In the genomic region with DNA sequence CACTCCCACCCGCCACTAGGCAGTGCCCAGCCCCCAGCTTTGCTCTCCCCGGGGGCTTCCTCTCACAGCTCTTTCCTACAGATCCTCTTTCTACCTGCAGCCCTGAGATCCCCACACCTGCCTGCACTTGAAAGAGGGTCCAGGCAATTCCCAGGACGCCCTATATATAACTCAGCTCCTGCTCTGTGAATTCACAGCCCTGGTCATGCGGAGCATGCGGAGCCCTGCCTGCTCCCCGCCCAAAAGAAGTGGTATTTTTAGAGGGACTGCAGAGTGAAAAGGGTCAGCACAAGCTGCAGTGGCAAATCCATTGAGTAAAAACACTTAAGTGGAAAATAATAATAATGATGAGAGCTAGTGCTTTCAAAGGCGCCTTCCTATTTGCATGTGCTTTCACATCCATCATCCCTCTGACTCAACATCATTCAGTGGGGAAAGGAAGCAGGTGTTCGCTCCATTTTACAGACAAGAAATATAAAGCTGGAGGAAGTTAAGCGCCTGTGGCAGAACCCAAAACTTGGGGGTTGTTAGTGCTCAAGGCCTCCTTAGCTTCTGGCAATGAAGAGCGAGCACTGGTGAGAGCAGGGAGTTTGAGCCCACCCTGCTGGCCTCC, we compare ENCODE assay signal across 18 cellular contexts.
DNase-seq lines count a peak whose midpoint lies in the region; ATAC-seq and TF ChIP-seq lines count a peak whose summit lies in the region.
"Had no signal": no experiment of that assay in that cellular context is flagged by ENCODE, and none has a peak within 500 bp of the region (broad histone marks: within the 10 kb centered on the region; RNA-seq: fewer than 3 reads in every experiment).

No MANE protein-coding gene starts in this region.

- POLR2A ChIA-PET in GM10248 (lab: Yijun Ruan, JAX): no interaction called here

- ATAC-seq in stimulated activated naive CD8-positive, alpha-beta T cell treated with anti-CD3 and anti-CD28 coated beads, Interleukin-15, Interleukin-2, amounts not matched to agents 100 U/mL and 50 U/mL, for 24 hours: peak; percentile 32
- no peak for ATAC-seq in stimulated activated naive CD8-positive, alpha-beta T cell treated with anti-CD3 and anti-CD28 coated beads, Interleukin-15, amount 100 ng/mL, for 72 hours
- no peak for ATAC-seq in SK-N-SH treated with all-trans-retinoic acid at 6 μM for 48 hours
- ATAC-seq: esophagus mucosa, right lobe of liver had no signal

- H3K4me3 Mint-ChIP-seq in stimulated activated naive CD8-positive, alpha-beta T cell treated with anti-CD3 and anti-CD28 coated beads, Interleukin-15, amount 100 ng/mL, for 72 hours: peak overlapping the region in 1 of 2 donors; percentile 31
- H3K4me3 Mint-ChIP-seq in activated T-helper 1 cell treated with anti-CD3 and anti-CD28 coated beads, Interleukin-12 subunit alpha, Interleukin-12 subunit beta, Interleukin-2, Interleukin-4 antibody, amounts not matched to agents 30 ng/mL and 10 ng/mL and 1 ng/mL, durations not matched to agents 14 hours and 24 hours and 36 hours: no peak overlapping the region
- H3K4me3 Mint-ChIP-seq: brain had no signal

- DNase-seq in stimulated activated naive CD8-positive, alpha-beta T cell treated with anti-CD3 and anti-CD28 coated beads, Interleukin-15, Interleukin-2, amounts not matched to agents 100 U/mL and 50 U/mL, for 24 hours: no peak
- DNase-seq in stimulated activated naive CD8-positive, alpha-beta T cell treated with anti-CD3 and anti-CD28 coated beads, Interleukin-15, amount 100 ng/mL, for 72 hours: no peak
- DNase-seq in NCI-H128 (lab: John Stamatoyannopoulos, UW; ENCODE audit: unreplicated experiment): peak; percentile 37
- no peak for DNase-seq in activated T-helper 1 cell treated with anti-CD3 and anti-CD28 coated beads, Interleukin-12 subunit alpha, Interleukin-12 subunit beta, Interleukin-2, Interleukin-4 antibody, amounts not matched to agents 30 ng/mL and 10 ng/mL and 1 ng/mL, durations not matched to agents 14 hours and 24 hours and 36 hours (ENCODE audit: low spot score)
- DNase-seq in HPDE6-E6E7 (ENCODE audit: extremely low spot score): no peak
- no peak for DNase-seq in GM10248 (ENCODE audit: extremely low spot score)
- DNase-seq in activated CD4-positive, CD25-positive, alpha-beta regulatory T cell treated with anti-CD3 and anti-CD28 coated beads, Interleukin-2, amount 50 U/mL, for 72 hours: no peak
- DNase-seq: activated CD8-positive, alpha-beta memory T cell treated with anti-CD3 and anti-CD28 coated beads for 24 hours; activated gamma-delta T cell; mesendoderm; NCI-H446 treated with DMSO at 0.1 percent for 48 hours; Peyer's patch; right lobe of liver; stimulated activated CD4-positive, alpha-beta T cell treated with anti-CD3 and anti-CD28 coated beads, Interleukin-2, amount 100 ng/mL, for 24 hours; testis had no signal

- H3K27ac Mint-ChIP-seq in stimulated activated naive CD8-positive, alpha-beta T cell treated with anti-CD3 and anti-CD28 coated beads, Interleukin-15, amount 100 ng/mL, for 72 hours: peak overlapping the region in 1 of 2 donors; percentile 60
- H3K27ac Mint-ChIP-seq in activated T-helper 1 cell treated with anti-CD3 and anti-CD28 coated beads, Interleukin-12 subunit alpha, Interleukin-12 subunit beta, Interleukin-2, Interleukin-4 antibody, amounts not matched to agents 30 ng/mL and 10 ng/mL and 1 ng/mL, durations not matched to agents 14 hours and 24 hours and 36 hours: peak overlapping the region; percentile 23
- H3K27ac Mint-ChIP-seq: brain had no signal

- H3K36me3 Mint-ChIP-seq in activated T-helper 1 cell treated with anti-CD3 and anti-CD28 coated beads, Interleukin-12 subunit alpha, Interleukin-12 subunit beta, Interleukin-2, Interleukin-4 antibody, amounts not matched to agents 30 ng/mL and 10 ng/mL and 1 ng/mL, durations not matched to agents 14 hours and 24 hours and 36 hours (ENCODE audit: low read depth): no peaks in the 10 kb centered on the region
- H3K36me3 Mint-ChIP-seq: brain had no signal

- intact Hi-C loops in activated T-helper 1 cell treated with anti-CD3 and anti-CD28 coated beads, Interleukin-12 subunit alpha, Interleukin-12 subunit beta, Interleukin-2, Interleukin-4 antibody, amounts not matched to agents 30 ng/mL and 10 ng/mL and 1 ng/mL, durations not matched to agents 14 hours and 24 hours and 36 hours (cut with micrococcal nuclease): loop anchor here (5.0 kb wide), 1 partner anchor 83 kb away; no protein-coding TSS in a partner anchor

- TF ChIP-seq CTCF in GM10248 (IDR thresholded peaks at IDR 0.05; ENCODE audit: control extremely low read depth, extremely low read depth, low read depth, missing control alignments): no peak

- peaks cover 45% of the 10 kb centered on the region for H3K4me1 Mint-ChIP-seq in stimulated activated naive CD8-positive, alpha-beta T cell treated with anti-CD3 and anti-CD28 coated beads, Interleukin-15, amount 100 ng/mL, for 72 hours
- H3K4me1 Mint-ChIP-seq in activated T-helper 1 cell treated with anti-CD3 and anti-CD28 coated beads, Interleukin-12 subunit alpha, Interleukin-12 subunit beta, Interleukin-2, Interleukin-4 antibody, amounts not matched to agents 30 ng/mL and 10 ng/mL and 1 ng/mL, durations not matched to agents 14 hours and 24 hours and 36 hours (ENCODE audit: low read depth): peaks cover 29% of the 10 kb centered on the region

- CTCF ChIA-PET in GM10248 (lab: Yijun Ruan, JAX): interaction anchor here (1.1 to 1.5 kb wide), 5 partner anchors 12 to 162 kb away, joined by 3 read pairs; no protein-coding TSS in a partner anchor

- H3K27me3 Mint-ChIP-seq in stimulated activated naive CD8-positive, alpha-beta T cell treated with anti-CD3 and anti-CD28 coated beads, Interleukin-15, amount 100 ng/mL, for 72 hours: no peaks in the 10 kb centered on the region
- peaks cover 10% of the 10 kb centered on the region for H3K27me3 Mint-ChIP-seq in activated T-helper 1 cell treated with anti-CD3 and anti-CD28 coated beads, Interleukin-12 subunit alpha, Interleukin-12 subunit beta, Interleukin-2, Interleukin-4 antibody, amounts not matched to agents 30 ng/mL and 10 ng/mL and 1 ng/mL, durations not matched to agents 14 hours and 24 hours and 36 hours (ENCODE audit: insufficient read depth)

- no peaks in the 10 kb centered on the region for H3K9me3 Mint-ChIP-seq in stimulated activated naive CD8-positive, alpha-beta T cell treated with anti-CD3 and anti-CD28 coated beads, Interleukin-15, amount 100 ng/mL, for 72 hours
- no peaks in the 10 kb centered on the region for H3K9me3 Mint-ChIP-seq in activated T-helper 1 cell treated with anti-CD3 and anti-CD28 coated beads, Interleukin-12 subunit alpha, Interleukin-12 subunit beta, Interleukin-2, Interleukin-4 antibody, amounts not matched to agents 30 ng/mL and 10 ng/mL and 1 ng/mL, durations not matched to agents 14 hours and 24 hours and 36 hours

TF ChIP-seq in SK-N-SH treated with all-trans-retinoic acid at 6 μM for 48 hours, 23 proteins besides CTCF, POLR2A, EP300 and RAD21 (continues in another document):
- TF ChIP-seq OSR1 (CRISPR knock-in tag; IDR thresholded peaks at IDR 0.05) (no peak), TSHZ2 (CRISPR knock-in tag; IDR thresholded peaks at IDR 0.05) (no peak), CSRNP3 (CRISPR knock-in tag; IDR thresholded peaks at IDR 0.05) (no peak), GLIS3 (CRISPR knock-in tag; IDR thresholded peaks at IDR 0.05) (no peak), TOX (CRISPR knock-in tag; IDR thresholded peaks at IDR 0.05; ENCODE audit: borderline replicate concordance) (no peak), CSDC2 (CRISPR knock-in tag; IDR thresholded peaks at IDR 0.05) (no peak)
